17 cellular contexts compared by ENCODE assay signal in genomic region chr4:152115794-152116193, GRCh38.
DNase-seq lines count a peak whose midpoint lies in the region; ATAC-seq, FAIRE-seq and TF ChIP-seq lines count a peak whose summit lies in the region.
"Had no signal": no experiment of that assay in that cellular context is flagged by ENCODE, and none has a peak within 500 bp of the region (broad histone marks: within the 10 kb centered on the region; RNA-seq: fewer than 3 reads in every experiment).

No MANE protein-coding gene starts in this region.

- ATAC-seq in mucosa of descending colon, result peak; percentile 61

- peak overlapping the region; percentile 20 for H3K27ac Mint-ChIP-seq in activated T-helper 2 cell treated with anti-CD3 and anti-CD28 coated beads, Interferon-gamma antibody, Interleukin-2, Interleukin-4, amounts not matched to agents 10 μg/mL and 5 μg/mL and 100 μg/mL, durations not matched to agents 14 hours and 24 hours and 36 hours

- no peak overlapping the region for H3K4me3 Mint-ChIP-seq in activated T-helper 2 cell treated with anti-CD3 and anti-CD28 coated beads, Interferon-gamma antibody, Interleukin-2, Interleukin-4, amounts not matched to agents 10 μg/mL and 5 μg/mL and 100 μg/mL, durations not matched to agents 14 hours and 24 hours and 36 hours (ENCODE audit: low read depth)

- no peaks in the 10 kb centered on the region for H3K27me3 Mint-ChIP-seq in activated T-helper 2 cell treated with anti-CD3 and anti-CD28 coated beads, Interferon-gamma antibody, Interleukin-2, Interleukin-4, amounts not matched to agents 10 μg/mL and 5 μg/mL and 100 μg/mL, durations not matched to agents 14 hours and 24 hours and 36 hours (ENCODE audit: low read depth)

- no peaks in the 10 kb centered on the region for H3K9me3 ChIP-seq in A673 (ENCODE audit: low read depth, low read length, poor library complexity, severe bottlenecking)
- H3K9me3 ChIP-seq in HEK293 (ENCODE audit: control insufficient read depth, insufficient read depth, low read depth, low read length), result no peaks in the 10 kb centered on the region
- no peaks in the 10 kb centered on the region for H3K9me3 ChIP-seq in mucosa of descending colon
- H3K9me3 ChIP-seq: prostate gland, SJCRH30, uterus had no signal

- peaks cover 9% of the 10 kb centered on the region for H3K36me3 Mint-ChIP-seq in activated T-helper 2 cell treated with anti-CD3 and anti-CD28 coated beads, Interferon-gamma antibody, Interleukin-2, Interleukin-4, amounts not matched to agents 10 μg/mL and 5 μg/mL and 100 μg/mL, durations not matched to agents 14 hours and 24 hours and 36 hours (ENCODE audit: low read depth)

- POLR2A ChIA-PET in A673 (lab: Charles Lee; ENCODE audit: low non-redundant PET) (no interaction called here), HEK293 (lab: Yijun Ruan, JAX) (no interaction called here), HEK293T (lab: Yijun Ruan, JAX) (no interaction called here)

- H3K27ac ChIP-seq in A673 (ENCODE audit: low read depth, low read length, poor library complexity, severe bottlenecking) (peak overlapping the region; percentile 83), HEK293 (ENCODE audit: extremely low read depth, low read depth, low read length) (no peak overlapping the region)
- H3K27ac ChIP-seq: prostate gland, SJCRH30, uterus had no signal

- H3K9me3 Mint-ChIP-seq in activated T-helper 2 cell treated with anti-CD3 and anti-CD28 coated beads, Interferon-gamma antibody, Interleukin-2, Interleukin-4, amounts not matched to agents 10 μg/mL and 5 μg/mL and 100 μg/mL, durations not matched to agents 14 hours and 24 hours and 36 hours, result peaks cover 8% of the 10 kb centered on the region

- peaks cover 29% of the 10 kb centered on the region for H3K4me1 Mint-ChIP-seq in activated T-helper 2 cell treated with anti-CD3 and anti-CD28 coated beads, Interferon-gamma antibody, Interleukin-2, Interleukin-4, amounts not matched to agents 10 μg/mL and 5 μg/mL and 100 μg/mL, durations not matched to agents 14 hours and 24 hours and 36 hours (ENCODE audit: low read depth)

- intact Hi-C loops in A673 (cut with micrococcal nuclease; ENCODE audit: unreplicated experiment) (no loop called here), mucosa of descending colon (cut with DNase I, micrococcal nuclease) (no loop called here)
- intact Hi-C loops in activated T-helper 2 cell treated with anti-CD3 and anti-CD28 coated beads, Interferon-gamma antibody, Interleukin-2, Interleukin-4, amounts not matched to agents 10 μg/mL and 5 μg/mL and 100 μg/mL, durations not matched to agents 14 hours and 24 hours and 36 hours (cut with micrococcal nuclease), result no loop called here

- TF ChIP-seq CTCF in A673 (conservative IDR thresholded peaks at IDR 0.05; ENCODE audit: low read depth, low read length) (no peak), HEK293 (tag by site-specific recombination; IDR thresholded peaks at IDR 0.05) (no peak), mucosa of descending colon (IDR thresholded peaks at IDR 0.05) (no peak)

- no peak for FAIRE-seq in RCC 7860 (lab: Jason Lieb, UNC)
- FAIRE-seq: endometrium, G401.6 had no signal

- H3K27me3 ChIP-seq in A673 (replicated peaks; ENCODE audit: insufficient read depth, low read depth, low read length, poor library complexity), result no peaks in the 10 kb centered on the region
- H3K27me3 ChIP-seq: SJCRH30, uterus had no signal

- H3K36me3 ChIP-seq in A673 (ENCODE audit: insufficient read depth, low read length, poor library complexity, severe bottlenecking) (no peaks in the 10 kb centered on the region), HEK293 (ENCODE audit: control insufficient read depth in 2 of 2, insufficient read depth in 1 of 2, low read length in 2 of 2) (no peaks in the 10 kb centered on the region), mucosa of descending colon (ENCODE audit: low read depth) (no peaks in the 10 kb centered on the region)
- H3K36me3 ChIP-seq: prostate gland, SJCRH30, uterus had no signal

- DNase-seq in A673 (ENCODE audit: low spot score), result peak; percentile 95
- DNase-seq in activated T-helper 2 cell treated with anti-CD3 and anti-CD28 coated beads, Interferon-gamma antibody, Interleukin-2, Interleukin-4, amounts not matched to agents 10 μg/mL and 5 μg/mL and 100 μg/mL, durations not matched to agents 14 hours and 24 hours and 36 hours (ENCODE audit: low spot score), result no peak
- peak in 1 of 3 donors; percentile 24 for DNase-seq in mucosa of descending colon
- DNase-seq in NCI-H510A treated with DMSO at 0.1 percent for 48 hours (lab: John Stamatoyannopoulos, UW), result no peak
- no peak for DNase-seq in RCC 7860 (ENCODE audit: low spot score)
- no peak for DNase-seq in HEK293T (ENCODE audit: extremely low spot score)
- no peak for DNase-seq in NCI-H1048 (lab: John Stamatoyannopoulos, UW)
- DNase-seq: glutamatergic neuron, NCI-H1092, NCI-H526 treated with DMSO at 0.1 percent for 48 hours, SJCRH30, uterus had no signal

- no TSS peak for BruUV-seq in A673 (replicated peaks; lab: Mats Ljungman, UMichigan)

- H3K4me3 ChIP-seq in A673 (ENCODE audit: low read depth, low read length, poor library complexity, severe bottlenecking), result no peak overlapping the region
- H3K4me3 ChIP-seq in HEK293 (ENCODE audit: low read depth, low read length), result no peak overlapping the region
- H3K4me3 ChIP-seq in mucosa of descending colon, result no peak overlapping the region
- H3K4me3 ChIP-seq: lung, prostate gland, SJCRH30, uterus had no signal

- H3K4me1 ChIP-seq in A673 (ENCODE audit: insufficient read depth, low read length, poor library complexity, severe bottlenecking) (peaks cover 54% of the 10 kb centered on the region), HEK293 (ENCODE audit: control insufficient read depth, insufficient read depth, low read length) (no peaks in the 10 kb centered on the region), mucosa of descending colon (ENCODE audit: low read depth) (no peaks in the 10 kb centered on the region)
- H3K4me1 ChIP-seq: prostate gland, SJCRH30, uterus had no signal

- CTCF ChIA-PET in A673 (lab: Charles Lee) (no interaction called here), HEK293 (lab: Yijun Ruan, JAX) (no interaction called here), HEK293T (lab: Yijun Ruan, JAX) (no interaction called here)

TF ChIP-seq in HEK293, 187 proteins besides CTCF, POLR2A, EP300 and RAD21:
- 0 out of 2 replicates have a peak, but pooled peaks have one; percentile 13 for TF ChIP-seq ZFHX2 (tag by site-specific recombination; conservative IDR thresholded peaks at IDR 0.05)
- TF ChIP-seq ZNF140 (tag by site-specific recombination; IDR thresholded peaks at IDR 0.05), result no peak

TF ChIP-seq in HEK293T, 16 proteins besides CTCF, POLR2A, EP300 and RAD21:
- no peak for TF ChIP-seq ARNT (IDR thresholded peaks at IDR 0.05)
- no peak for TF ChIP-seq TARDBP (IDR thresholded peaks at IDR 0.05)
- no peak for TF ChIP-seq SP1 (IDR thresholded peaks at IDR 0.05)
- TF ChIP-seq FOXA1 (IDR thresholded peaks at IDR 0.05), result no peak
- TF ChIP-seq FOXM1 (IDR thresholded peaks at IDR 0.05; ENCODE audit: borderline replicate concordance), result no peak
- TF ChIP-seq, protein P1, sequence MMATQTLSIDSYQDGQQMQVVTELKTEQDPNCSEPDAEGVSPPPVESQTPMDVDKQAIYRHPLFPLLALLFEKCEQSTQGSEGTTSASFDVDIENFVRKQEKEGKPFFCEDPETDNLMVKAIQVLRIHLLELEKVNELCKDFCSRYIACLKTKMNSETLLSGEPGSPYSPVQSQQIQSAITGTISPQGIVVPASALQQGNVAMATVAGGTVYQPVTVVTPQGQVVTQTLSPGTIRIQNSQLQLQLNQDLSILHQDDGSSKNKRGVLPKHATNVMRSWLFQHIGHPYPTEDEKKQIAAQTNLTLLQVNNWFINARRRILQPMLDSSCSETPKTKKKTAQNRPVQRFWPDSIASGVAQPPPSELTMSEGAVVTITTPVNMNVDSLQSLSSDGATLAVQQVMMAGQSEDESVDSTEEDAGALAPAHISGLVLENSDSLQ (IDR thresholded peaks at IDR 0.05), result no peak
- no peak for TF ChIP-seq HDGF (IDR thresholded peaks at IDR 0.05; ENCODE audit: borderline replicate concordance)
- no peak for TF ChIP-seq NFRKB (IDR thresholded peaks at IDR 0.05)
- TF ChIP-seq SUZ12 (IDR thresholded peaks at IDR 0.05), result no peak
